ENCODE assay signal across 30 cellular contexts in the genomic region with DNA sequence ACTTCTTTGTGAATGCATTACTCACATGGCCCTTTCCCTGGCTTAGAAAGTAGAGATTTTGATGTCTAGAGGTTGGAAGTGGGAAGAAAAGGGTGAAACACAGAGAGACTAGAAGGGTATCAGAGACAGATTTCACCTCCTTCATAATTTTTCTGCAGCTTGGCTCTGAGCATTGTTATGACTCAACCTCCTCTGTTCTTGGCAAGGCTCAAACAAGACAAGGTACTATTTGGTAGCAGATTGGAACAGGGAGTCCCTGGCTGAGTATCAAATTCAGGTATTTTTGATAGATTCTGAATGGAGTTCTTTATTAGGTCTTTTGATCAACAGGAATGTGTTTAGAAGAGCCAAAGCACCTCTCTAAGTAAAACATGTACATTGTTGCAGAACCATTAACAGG.
"Had no signal": no experiment of that assay in that cellular context is flagged by ENCODE, and none has a peak within 500 bp of the region (broad histone marks: within the 10 kb centered on the region; RNA-seq: fewer than 3 reads in every experiment).

No MANE protein-coding gene starts in this region.

- H3K27ac ChIP-seq: adrenal gland, KMS-11, Peyer's patch, RWPE1, SJCRH30, VCaP had no signal

- H3K27me3 ChIP-seq: MG63, Peyer's patch had no signal

- H3K4me3 ChIP-seq: adrenal gland, MG63, Peyer's patch, SJCRH30 had no signal

- ATAC-seq: activated CD4-positive, alpha-beta T cell treated with anti-CD3 and anti-CD28 coated beads for 36 hours; activated T-cell treated with anti-CD3 and anti-CD28 coated beads, Interleukin-2, amount 50 U/mL, for 72 hours had no signal

- DNase-seq: activated CD4-positive, alpha-beta memory T cell treated with anti-CD3 and anti-CD28 coated beads, Interleukin-2, amount 10 ng/mL, durations not matched to agents 7 days and 5 days; activated CD4-positive, alpha-beta T cell treated with anti-CD3 and anti-CD28 coated beads for 36 hours; activated CD4-positive, alpha-beta T cell treated with anti-CD3 and anti-CD28 coated beads, Interleukin-2, amount 50 U/mL, for 1 hour; activated CD4-positive, CD25-positive, alpha-beta regulatory T cell; activated gamma-delta T cell treated with Interleukin-2 at 50 U/mL for 16 hours; activated naive CD4-positive, alpha-beta T cell treated with anti-CD3 and anti-CD28 coated beads, Interleukin-2, amount 10 ng/mL, durations not matched to agents 7 days and 5 days; activated naive CD8-positive, alpha-beta T cell treated with anti-CD3 and anti-CD28 coated beads, Interleukin-2, amount 10 ng/mL, durations not matched to agents 7 days and 5 days; activated T-cell treated with anti-CD3 and anti-CD28 coated beads for 4 hours; activated T-cell treated with anti-CD3 and anti-CD28 coated beads, Interleukin-2, amount 50 U/mL, for 72 hours; adrenal gland; anterior cingulate cortex; central memory CD4-positive, alpha-beta T cell; MG63; MV-4-11; NCI-H1092 treated with DMSO at 0.1 percent for 48 hours; NCI-H1417 treated with DMSO at 0.1 percent for 48 hours; NCI-H1694 treated with DMSO at 0.1 percent for 48 hours; NCI-H2029 treated with DMSO at 0.1 percent for 48 hours; NCI-H345; NCI-H510A; NCI-H526 treated with DMSO at 0.1 percent for 48 hours; NCI-H82; Peyer's patch; Right ventricle myocardium superior; SJCRH30; SK-N-SH; T-helper 1 cell had no signal

- H3K9me2 ChIP-seq: SK-N-SH had no signal

- H3K36me3 ChIP-seq: adrenal gland, MG63, Peyer's patch, SJCRH30 had no signal

- H3K9me3 ChIP-seq: adrenal gland, MG63, Peyer's patch, SJCRH30, SK-N-SH had no signal

- H3K4me1 ChIP-seq: adrenal gland, Peyer's patch, SJCRH30 had no signal

- H3K4me2 ChIP-seq: KMS-11, SK-N-SH had no signal
